11 cellular contexts compared by ENCODE assay signal in the genomic region with DNA sequence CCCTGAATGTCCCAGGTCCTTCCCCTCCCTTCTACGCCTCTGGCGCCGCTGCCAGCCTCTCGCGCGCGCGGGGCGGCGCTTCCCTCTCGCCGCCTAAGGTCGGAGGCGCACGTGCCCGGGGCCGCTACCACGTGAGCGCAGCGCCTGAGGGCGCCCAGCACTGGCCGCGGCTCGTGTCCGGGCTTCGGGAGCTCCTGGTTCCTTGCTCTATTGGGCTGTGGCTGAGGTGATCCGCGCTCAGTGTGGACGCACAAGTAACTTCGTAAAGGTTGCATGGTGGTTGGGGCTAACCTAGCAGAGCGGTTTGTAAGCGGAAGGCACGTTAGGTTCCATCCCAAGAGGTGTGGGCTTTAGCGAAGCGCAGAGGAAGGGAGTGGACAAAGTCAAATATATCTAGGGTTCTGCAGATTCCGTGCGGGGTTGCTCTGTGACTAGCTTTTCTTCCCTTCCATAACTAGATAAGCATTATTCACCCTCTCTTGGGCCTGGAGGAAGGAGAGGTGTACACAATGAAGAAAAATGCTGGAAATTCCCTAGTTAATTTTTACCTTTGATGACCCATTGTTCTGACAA. TPM values are rescaled to one million over a fixed set of nuclear protein-coding genes. Genes with fewer than 3 reads are reported as not detected.
DNase-seq lines count a peak whose midpoint lies in the region; ATAC-seq and TF ChIP-seq lines count a peak whose summit lies in the region.
"Had no signal": no experiment of that assay in that cellular context is flagged by ENCODE, and none has a peak within 500 bp of the region (broad histone marks: within the 10 kb centered on the region; RNA-seq: fewer than 3 reads in every experiment).

No MANE protein-coding gene starts in this region.

- H3K4me3 ChIP-seq in fibroblast of pulmonary artery (replicated peaks; ENCODE audit: low read depth, low read length) (peak overlapping the region; percentile 66), neural progenitor cell (peak overlapping the region; percentile 58)

- peaks cover 8% of the 10 kb centered on the region for H3K4me1 ChIP-seq in neural progenitor cell

- no peaks in the 10 kb centered on the region for H3K36me3 ChIP-seq in neural progenitor cell

- no peaks in the 10 kb centered on the region for H3K79me2 ChIP-seq in neural progenitor cell (ENCODE audit: low read depth)

- no peak overlapping the region for H3K27ac Mint-ChIP-seq in neural progenitor cell
- H3K27ac Mint-ChIP-seq: dendritic cell treated with granulocyte-macrophage colony-stimulating factor and Interleukin-4, amounts not matched to agents 40 ng/mL and 50 ng/mL, for 4 days had no signal

- no peaks in the 10 kb centered on the region for H3K36me3 Mint-ChIP-seq in neural progenitor cell
- H3K36me3 Mint-ChIP-seq: T-cell had no signal

- no peak overlapping the region for H3K27ac ChIP-seq in neural progenitor cell

- peak; percentile 34 for DNase-seq in Ammon's horn (ENCODE audit: low spot score)
- peak; percentile 92 for DNase-seq in NCI-H69 (lab: John Stamatoyannopoulos, UW)
- DNase-seq in fibroblast of pulmonary artery (ENCODE audit: low read depth): peak; percentile 28
- DNase-seq in neural progenitor cell (ENCODE audit: low spot score): peak; percentile 79
- DNase-seq in RPMI8226: no peak
- no peak for DNase-seq in stimulated activated CD4-positive, alpha-beta T cell treated with anti-CD3 and anti-CD28 coated beads, Interleukin-2, amount 100 ng/mL, for 48 hours
- DNase-seq: Calu3, T-cell had no signal

- ATAC-seq in HG02981 (IDR thresholded peaks at IDR 0.05; ENCODE audit: unreplicated experiment): no peak
- no peak for ATAC-seq in GM18870 (IDR thresholded peaks at IDR 0.05; ENCODE audit: unreplicated experiment)
- ATAC-seq: T-cell had no signal

- no peaks in the 10 kb centered on the region for H3K9me3 ChIP-seq in neural progenitor cell (ENCODE audit: low read depth)

- no peaks in the 10 kb centered on the region for H3K9me3 Mint-ChIP-seq in neural progenitor cell
- H3K9me3 Mint-ChIP-seq: dendritic cell treated with granulocyte-macrophage colony-stimulating factor and Interleukin-4, amounts not matched to agents 40 ng/mL and 50 ng/mL, for 4 days; T-cell had no signal

- H3F3A ChIP-seq in neural progenitor cell (ENCODE audit: low read depth): no peaks in the 10 kb centered on the region

- H2AFZ ChIP-seq in neural progenitor cell (replicated peaks): peak overlapping the region; percentile 98

- peaks cover 20% of the 10 kb centered on the region for H3K4me1 Mint-ChIP-seq in neural progenitor cell

- H3K4me2 ChIP-seq in neural progenitor cell: peak overlapping the region; percentile 92

- H4K20me1 ChIP-seq in neural progenitor cell (ENCODE audit: low read depth): peaks cover 4% of the 10 kb centered on the region

- TF ChIP-seq CTCF in fibroblast of pulmonary artery (IDR thresholded peaks at IDR 0.05; ENCODE audit: low read length, missing control alignments) (no peak), neural progenitor cell (IDR thresholded peaks at IDR 0.05) (no peak)

- H3K27me3 ChIP-seq in neural progenitor cell: peaks cover 84% of the 10 kb centered on the region

- peaks cover 24% of the 10 kb centered on the region for H3K27me3 Mint-ChIP-seq in neural progenitor cell (ENCODE audit: insufficient read depth, low read depth)

- no peak overlapping the region for H3K9ac ChIP-seq in neural progenitor cell

- H3K4me3 Mint-ChIP-seq in neural progenitor cell: peak overlapping the region; percentile 89
- H3K4me3 Mint-ChIP-seq: dendritic cell treated with granulocyte-macrophage colony-stimulating factor and Interleukin-4, amounts not matched to agents 40 ng/mL and 50 ng/mL, for 4 days had no signal

RNA-seq across cellular contexts. Expression of a gene that starts 1.8 kb away (rescaled TPM):
- 0.22 TPM in 1 of 2 replicates, not detected in the other for total RNA-seq in neural progenitor cell (ENCODE audit: low replicate concordance)
- total RNA-seq: Calu3, T-cell had no signal

Comparison
In these comparisons a context has a peak if more than half of its experiments do, and no peak if none do; other contexts are left out.
1. DNase-seq: peak in Ammon's horn (single experiment), NCI-H69 (single experiment), fibroblast of pulmonary artery (single experiment) and neural progenitor cell (single experiment); none in RPMI8226 (single experiment) and stimulated activated CD4-positive, alpha-beta T cell treated with anti-CD3 and anti-CD28 coated beads, Interleukin-2, amount 100 ng/mL, for 48 hours (0 of 2).